In the genomic region with DNA sequence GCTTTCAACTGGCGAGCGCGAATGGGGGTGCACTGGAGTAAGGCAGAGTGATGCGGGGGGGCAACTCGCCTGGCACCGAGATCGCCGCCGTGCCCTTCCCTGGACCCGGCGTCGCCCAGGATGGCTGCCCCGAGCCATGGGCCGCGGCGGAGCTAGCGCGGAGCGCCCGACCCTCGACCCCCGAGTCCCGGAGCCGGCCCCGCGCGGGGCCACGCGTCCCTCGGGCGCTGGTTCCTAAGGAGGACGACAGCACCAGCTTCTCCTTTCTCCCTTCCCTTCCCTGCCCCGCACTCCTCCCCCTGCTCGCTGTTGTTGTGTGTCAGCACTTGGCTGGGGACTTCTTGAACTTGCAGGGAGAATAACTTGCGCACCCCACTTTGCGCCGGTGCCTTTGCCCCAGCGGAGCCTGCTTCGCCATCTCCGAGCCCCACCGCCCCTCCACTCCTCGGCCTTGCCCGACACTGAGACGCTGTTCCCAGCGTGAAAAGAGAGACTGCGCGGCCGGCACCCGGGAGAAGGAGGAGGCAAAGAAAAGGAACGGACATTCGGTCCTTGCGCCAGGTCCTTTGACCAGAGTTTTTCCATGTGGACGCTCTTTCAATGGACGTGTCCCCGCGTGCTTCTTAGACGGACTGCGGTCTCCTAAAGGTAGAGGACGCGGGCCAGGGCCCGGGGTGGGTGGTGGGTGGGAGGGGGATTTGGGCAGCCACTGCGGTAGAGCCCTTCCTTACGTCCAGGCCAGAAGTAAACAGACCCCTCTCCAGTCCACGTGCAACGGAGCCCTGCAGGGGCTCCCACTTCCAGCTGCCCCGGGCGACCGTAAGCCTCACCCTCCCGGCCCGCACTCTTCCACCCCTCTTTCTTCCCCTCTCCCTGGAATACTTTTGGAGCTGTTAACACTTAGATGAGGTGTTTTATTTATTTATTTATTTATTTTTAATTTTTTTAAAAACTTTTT, we compare ENCODE assay signal across 8 cellular contexts. TPM values are rescaled to one million over a fixed set of nuclear protein-coding genes. Genes with fewer than 3 reads are reported as not detected.
DNase-seq lines count a peak whose midpoint lies in the region; ATAC-seq and TF ChIP-seq lines count a peak whose summit lies in the region.

No MANE protein-coding gene starts in this region.

- no peak overlapping the region for H3K27ac ChIP-seq in ACC112 (ENCODE audit: low read depth, low read length)
- H3K27ac ChIP-seq in hepatocyte: peak overlapping the region; percentile 81

- TF ChIP-seq CTCF in hepatocyte (IDR thresholded peaks at IDR 0.05; ENCODE audit: poor library complexity): no peak

- under 1% methylated on average over 46 of the region's 70 CpGs for WGBS in hepatocyte (ENCODE audit: low lambda C conversion rate, missing lambda C conversion rate)

- H2AFZ ChIP-seq in ACC112 (ENCODE audit: low read length, unreplicated experiment): peak overlapping the region; percentile 56
- peak overlapping the region; percentile 36 for H2AFZ ChIP-seq in hepatocyte

- H3K9me3 ChIP-seq in adipocyte (ENCODE audit: control insufficient read depth, low read length): no peaks in the 10 kb centered on the region
- no peaks in the 10 kb centered on the region for H3K9me3 ChIP-seq in hepatocyte (ENCODE audit: low read depth)

- H3K4me2 ChIP-seq in hepatocyte: peak overlapping the region; percentile 77

- H3K36me3 ChIP-seq in ACC112 (ENCODE audit: insufficient read depth, low read length) (no peaks in the 10 kb centered on the region), adipocyte (ENCODE audit: control insufficient read depth, insufficient read depth, low read length, severe bottlenecking) (no peaks in the 10 kb centered on the region), hepatocyte (replicated peaks; ENCODE audit: insufficient read depth, low read depth) (peaks cover 4% of the 10 kb centered on the region)

- no peaks in the 10 kb centered on the region for H3K9me2 ChIP-seq in hepatocyte (replicated peaks; ENCODE audit: insufficient read depth)

- ATAC-seq in GM21619 (IDR thresholded peaks at IDR 0.05; ENCODE audit: unreplicated experiment): peak; percentile 17

- peaks cover 48% of the 10 kb centered on the region for H4K20me1 ChIP-seq in hepatocyte (ENCODE audit: insufficient read depth, poor library complexity, severe bottlenecking)

- H3K79me2 ChIP-seq in ACC112 (ENCODE audit: control insufficient read depth, insufficient read depth, low read length, unreplicated experiment) (no peaks in the 10 kb centered on the region), hepatocyte (peaks cover 57% of the 10 kb centered on the region)

- peak overlapping the region; percentile 76 for H3K9ac ChIP-seq in adipocyte (ENCODE audit: low read length)

- H3K4me1 ChIP-seq in ACC112 (ENCODE audit: control insufficient read depth, insufficient read depth, low read length, unreplicated experiment) (no peaks in the 10 kb centered on the region), adipocyte (ENCODE audit: control insufficient read depth, insufficient read depth, low read length) (peaks cover 14% of the 10 kb centered on the region), hepatocyte (ENCODE audit: insufficient read depth) (peaks cover 9% of the 10 kb centered on the region)

- H3K27me3 ChIP-seq in ACC112 (ENCODE audit: insufficient read depth, low read length) (peaks cover 56% of the 10 kb centered on the region), adipocyte (replicated peaks; ENCODE audit: control insufficient read depth, insufficient read depth, low read length) (no peaks in the 10 kb centered on the region), hepatocyte (no peaks in the 10 kb centered on the region)

- peak; percentile 40 for DNase-seq in adipocyte (ENCODE audit: low read depth)
- DNase-seq in hepatocyte (ENCODE audit: low spot score): peak; percentile 37
- DNase-seq in skeletal muscle cell (ENCODE audit: low read depth): no peak
- no peak for DNase-seq in EL
- DNase-seq in SKM-1 treated with dmso at 0.1 percent for 144 hours (lab: John Stamatoyannopoulos, UW; ENCODE audit: unreplicated experiment): no peak
- no peak for DNase-seq in SK-N-DZ (ENCODE audit: low spot score)

- H3K4me3 ChIP-seq in ACC112 (ENCODE audit: low read depth, low read length) (peak overlapping the region; percentile 77), adipocyte (ENCODE audit: low read length) (peak overlapping the region; percentile 86), hepatocyte (peak overlapping the region; percentile 94), skeletal muscle cell (ENCODE audit: low read depth, low read length) (peak overlapping the region; percentile 66)

RNA-seq across cellular contexts. Expression of gene BMP2, which starts 1.0 kb away (rescaled TPM):
- 60.9 and 72.0 TPM in 2 replicates for total RNA-seq in hepatocyte
- 54.9 and 64.6 TPM in 2 replicates for polyA plus RNA-seq in hepatocyte
- polyA plus RNA-seq in SK-N-DZ (2014; cell fraction: cytosol; rRNA removed): not detected in 2 replicates
- not detected in 2 replicates for polyA plus RNA-seq in SK-N-DZ (2014; cell fraction: nucleus; rRNA removed)

Comparison
In these comparisons a context has a peak if more than half of its experiments do, and no peak if none do; other contexts are left out.
1. DNase-seq: peak in adipocyte (single experiment) and hepatocyte (single experiment); none in skeletal muscle cell (single experiment), EL (single experiment), SKM-1 treated with dmso at 0.1 percent for 144 hours (single experiment) and SK-N-DZ (single experiment).
2. Peak in every context shown above with its lines, with median percentiles within 50 percentile points of each other: H3K4me3 ChIP-seq.